Comparison of ENCODE assay signal across 8 cellular contexts in the genomic region with DNA sequence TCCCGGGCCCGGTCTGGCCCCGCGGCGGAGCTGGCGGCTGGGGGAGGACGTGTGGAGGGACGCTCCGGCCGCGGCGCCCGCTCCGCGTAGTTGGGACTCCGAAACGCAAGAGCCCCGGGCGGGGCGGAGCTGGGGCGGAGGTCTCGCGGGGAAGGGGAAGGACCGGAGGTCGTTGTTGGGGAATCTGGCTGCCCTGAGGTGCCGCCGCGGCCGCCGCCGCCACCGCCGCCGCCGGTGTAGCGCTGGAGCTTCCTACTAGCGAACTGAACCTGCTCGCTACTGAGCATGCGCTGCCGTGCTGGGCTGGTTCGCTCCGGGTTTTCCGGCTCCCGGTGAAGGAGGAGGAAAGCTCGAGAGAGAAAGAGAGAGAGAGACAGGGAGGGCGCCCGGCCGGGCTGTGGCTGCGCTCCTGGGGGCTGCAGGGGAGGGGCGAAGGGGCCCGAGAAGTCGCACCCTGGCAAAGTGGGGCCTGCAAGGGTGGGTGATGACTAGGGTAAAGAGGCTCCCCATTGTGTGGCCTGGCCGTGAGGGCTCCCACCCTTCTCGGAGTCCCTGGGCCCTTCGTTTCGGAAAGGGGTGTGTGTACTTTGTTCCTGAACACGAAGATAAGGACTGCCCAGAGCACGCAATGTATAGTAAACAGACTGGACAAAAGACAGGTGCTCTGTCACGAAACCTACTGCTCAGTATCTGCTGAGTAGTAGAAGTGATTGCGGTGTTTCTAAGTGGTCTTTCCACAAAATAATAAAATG. TPM values are rescaled to one million over a fixed set of nuclear protein-coding genes. Genes with fewer than 3 reads are reported as not detected.
A peak's percentile ranks its signal among the peaks of the same experiment; 100 is the strongest.
DNase-seq lines count a peak whose midpoint lies in the region; ATAC-seq and TF ChIP-seq lines count a peak whose summit lies in the region.

A gene (minus strand): TSS at position 281 of the 752 bp plus-strand sequence. CDS start 629 bp downstream, outside the sequence.

- H3K27ac ChIP-seq in PC-3 (ENCODE audit: low read length) (peak within 1 kb of the TSS; percentile 87), epithelial cell of prostate (peak within 1 kb of the TSS; percentile 91)

- POLR2A ChIA-PET in PC-3 (lab: Charles Lee; ENCODE audit: unreplicated experiment): interaction anchor here (0.6 to 1.1 kb wide), 4 partner anchors 21 to 82 kb away, joined by 3 to 9 read pairs (median 4); no protein-coding TSS in a partner anchor

- no peaks in the 10 kb centered on the region; the same call in 1 of the 2 replicates for H3K36me3 ChIP-seq in PC-3 (ENCODE audit: low read depth, low read length)
- no peaks in the 10 kb centered on the region for H3K36me3 ChIP-seq in mucosa of descending colon (ENCODE audit: low read depth)

- peaks cover 22% of the 10 kb centered on the region; the same call in 1 of the 2 replicates for H4K20me1 ChIP-seq in PC-3 (ENCODE audit: low read length)

- peak within 1 kb of the TSS; percentile 86 for H3K9ac ChIP-seq in PC-3 (ENCODE audit: low read length)

- BruUV-seq in PC-3 (replicated peaks; lab: Mats Ljungman, UMichigan): no TSS peak

- H3K4me3 ChIP-seq in Jurkat, Clone E6-1 (ENCODE audit: low read length): peak within 1 kb of the TSS; percentile 61
- H3K4me3 ChIP-seq in PC-3 (ENCODE audit: low read length) (peak within 1 kb of the TSS; percentile 84), mucosa of descending colon (peak within 1 kb of the TSS; percentile 70)

- H3K9me3 ChIP-seq in PC-3 (ENCODE audit: low read length) (no peaks in the 10 kb centered on the region), mucosa of descending colon (no peaks in the 10 kb centered on the region)

- ATAC-seq in GM21717 (IDR thresholded peaks at IDR 0.05; ENCODE audit: unreplicated experiment): peak; percentile 54
- ATAC-seq in PC-3: peak; percentile 62
- peak; percentile 81 for ATAC-seq in mucosa of descending colon

- H3F3A ChIP-seq in PC-3 (ENCODE audit: low read length, unreplicated experiment): no peaks in the 10 kb centered on the region

- CTCF ChIA-PET in PC-3 (lab: Charles Lee): interaction anchor here (0.5 to 1.7 kb wide), 3 partner anchors 50 to 177 kb away, joined by 4 to 5 read pairs (median 5); no protein-coding TSS in a partner anchor

- TF ChIP-seq CTCF in PC-3 (conservative IDR thresholded peaks at IDR 0.05; ENCODE audit: low read depth, low read length) (no peak), mucosa of descending colon (IDR thresholded peaks at IDR 0.05) (no peak)

- DNase-seq in DMS153 treated with DMSO at 0.1 percent for 48 hours (lab: John Stamatoyannopoulos, UW; ENCODE audit: unreplicated experiment) (peak; percentile 91), PC-3 (peak; percentile 96), activated T-cell treated with anti-CD3 and anti-CD28 coated beads for 48 hours (ENCODE audit: low read depth) (peak; percentile 92), epithelial cell of prostate (ENCODE audit: low read depth, low spot score) (peak; percentile 75), mucosa of descending colon (peak; percentile 97 to 98 (median 97))
- DNase-seq in Jurkat, Clone E6-1 (ENCODE audit: low read depth, low spot score): peak; percentile 82
- peak; percentile 88 for DNase-seq in stimulated activated CD8-positive, alpha-beta memory T cell treated with anti-CD3 and anti-CD28 coated beads, Interleukin-4, amount 100 ng/mL, for 24 hours (ENCODE audit: low read depth)

- H3K4me2 ChIP-seq in PC-3 (ENCODE audit: low read length): peak within 1 kb of the TSS; percentile 95

- intact Hi-C loops in PC-3 (cut with micrococcal nuclease) (loop anchor here (1.0 kb wide), 1 partner anchor 107 kb away; no protein-coding TSS in a partner anchor), mucosa of descending colon (cut with DNase I, micrococcal nuclease) (no loop called here)

- H3K4me1 ChIP-seq in PC-3 (ENCODE audit: insufficient read depth, low read length) (peaks cover 33% of the 10 kb centered on the region), mucosa of descending colon (ENCODE audit: low read depth) (peaks cover 34% of the 10 kb centered on the region)

- H2AFZ ChIP-seq in PC-3 (ENCODE audit: low read length): peak within 1 kb of the TSS; percentile 86

- H3K9me2 ChIP-seq in PC-3 (replicated peaks; ENCODE audit: low read length): no peaks in the 10 kb centered on the region

- H3K79me2 ChIP-seq in PC-3 (ENCODE audit: low read length): peaks cover 43% of the 10 kb centered on the region

- no peaks in the 10 kb centered on the region for H3K27me3 ChIP-seq in PC-3 (ENCODE audit: low read length)

RNA-seq across cellular contexts. Expression of the gene that starts here (rescaled TPM):
- 5.3 TPM for polyA plus RNA-seq in Jurkat, Clone E6-1 (2012; ENCODE audit: insufficient read depth, insufficient read length)
- total RNA-seq in PC-3 (2014; rRNA removed): 9.7 and 10.5 TPM in 2 replicates
- total RNA-seq in mucosa of descending colon: 10 to 100 TPM; 38.8 to 44.2 (median 39.8) TPM

Comparison
In these comparisons a context has a peak if more than half of its experiments do, and no peak if none do; other contexts are left out.
1. Peak in every context shown above with its lines: DNase-seq, ATAC-seq, H3K4me3 ChIP-seq and H3K27ac ChIP-seq.